ENCODE assay signal across 20 cellular contexts in genomic region chr3:39136533-39137434, GRCh38. TPM values are rescaled to one million over a fixed set of nuclear protein-coding genes. Genes with fewer than 3 reads are reported as not detected.
DNase-seq lines count a peak whose midpoint lies in the region; ATAC-seq and TF ChIP-seq lines count a peak whose summit lies in the region.
"Had no signal": no experiment of that assay in that cellular context is flagged by ENCODE, and none has a peak within 500 bp of the region (broad histone marks: within the 10 kb centered on the region; RNA-seq: fewer than 3 reads in every experiment).

No MANE protein-coding gene starts in this region.

- no peaks in the 10 kb centered on the region for H3K36me3 ChIP-seq in GM23338 (ENCODE audit: insufficient read depth)
- H3K36me3 ChIP-seq in brain microvascular endothelial cell (replicated peaks) = peaks cover 18% of the 10 kb centered on the region

- no peaks in the 10 kb centered on the region for H3K4me1 ChIP-seq in GM23338 (ENCODE audit: insufficient read depth)

- H3K27me3 ChIP-seq in GM23338 (ENCODE audit: insufficient read depth) (no peaks in the 10 kb centered on the region), brain microvascular endothelial cell (replicated peaks) (no peaks in the 10 kb centered on the region)
- H3K27me3 ChIP-seq: body of pancreas, upper lobe of right lung had no signal

- H3K4me2 ChIP-seq in GM23338 = no peak overlapping the region

- peak in 1 of 2 experiments; percentile 38; a peak in 2 of 4 replicates for TF ChIP-seq CTCF in GM23338 (conservative IDR thresholded peaks at IDR 0.05; ENCODE audit: low read depth in 2 of 2)
- TF ChIP-seq CTCF in brain microvascular endothelial cell (IDR thresholded peaks at IDR 0.05; ENCODE audit: low read depth, low read length, missing control alignments) = no peak

- no peaks in the 10 kb centered on the region for H4K20me1 ChIP-seq in GM23338 (replicated peaks; ENCODE audit: insufficient read depth)

- H3K4me3 Mint-ChIP-seq in GM23338 = no peak overlapping the region
- H3K4me3 Mint-ChIP-seq in T-helper 17 cell = peak overlapping the region; percentile 5
- H3K4me3 Mint-ChIP-seq: activated T-helper 1 cell treated with anti-CD3 and anti-CD28 coated beads, Interleukin-12 subunit alpha, Interleukin-12 subunit beta, Interleukin-2, Interleukin-4 antibody, amounts not matched to agents 30 ng/mL and 10 ng/mL and 1 ng/mL, durations not matched to agents 14 hours and 24 hours and 36 hours; dendritic cell treated with granulocyte-macrophage colony-stimulating factor and Interleukin-4, amounts not matched to agents 40 ng/mL and 50 ng/mL, for 4 days; nephron; stimulated activated naive CD8-positive, alpha-beta T cell treated with anti-CD3 and anti-CD28 coated beads, Interleukin-15, amount 100 ng/mL, for 72 hours had no signal

- H3K4me1 Mint-ChIP-seq in GM23338 (peaks cover 3% of the 10 kb centered on the region; the same call in 2 of the 3 replicates), T-helper 17 cell (peaks cover 31% of the 10 kb centered on the region)

- no peak overlapping the region for H3K27ac ChIP-seq in GM23338 (ENCODE audit: low read depth)
- H3K27ac ChIP-seq in brain microvascular endothelial cell = no peak overlapping the region
- H3K27ac ChIP-seq: body of pancreas, skin epidermis had no signal

- no peak overlapping the region for H2AFZ ChIP-seq in GM23338

- H3K79me2 ChIP-seq in GM23338 (replicated peaks; ENCODE audit: insufficient read depth) = no peaks in the 10 kb centered on the region

- H3K27me3 Mint-ChIP-seq in GM23338 (ENCODE audit: insufficient read depth, low read depth, poor library complexity) = peaks cover 4% of the 10 kb centered on the region
- no peaks in the 10 kb centered on the region for H3K27me3 Mint-ChIP-seq in T-helper 17 cell
- H3K27me3 Mint-ChIP-seq: dendritic cell treated with granulocyte-macrophage colony-stimulating factor and Interleukin-4, amounts not matched to agents 40 ng/mL and 50 ng/mL, for 4 days; stimulated activated naive CD8-positive, alpha-beta T cell treated with anti-CD3 and anti-CD28 coated beads, Interleukin-15, amount 100 ng/mL, for 72 hours had no signal

- DNase-seq in GM23338 (ENCODE audit: low spot score) (no peak), T-helper 17 cell (no peak), mesenteric fat pad (ENCODE audit: low spot score) (peak; percentile 85), brain microvascular endothelial cell (no peak), superior temporal gyrus (ENCODE audit: extremely low spot score) (no peak)
- DNase-seq: AML-193; mesenchymal stem cell; OCI-M1; SHP77 treated with DMSO at 0.1 percent for 48 hours; stimulated activated naive CD8-positive, alpha-beta T cell treated with anti-CD3 and anti-CD28 coated beads, Interleukin-15, amount 100 ng/mL, for 72 hours; upper lobe of right lung had no signal

- H3K36me3 Mint-ChIP-seq in GM23338 (ENCODE audit: low read depth) (no peaks in the 10 kb centered on the region), T-helper 17 cell (ENCODE audit: low read depth) (peaks cover 2% of the 10 kb centered on the region)

- ATAC-seq in GM23338 (peak; percentile 18; the same call in 2 of the 3 replicates), T-helper 17 cell (no peak), HG02885 (IDR thresholded peaks at IDR 0.05; ENCODE audit: poor library complexity, unreplicated experiment) (no peak)
- ATAC-seq: body of pancreas; stimulated activated naive CD8-positive, alpha-beta T cell treated with anti-CD3 and anti-CD28 coated beads, Interleukin-15, amount 100 ng/mL, for 72 hours; upper lobe of right lung had no signal

- H3K4me3 ChIP-seq in GM23338 (no peak overlapping the region), brain microvascular endothelial cell (ENCODE audit: low read depth, low read length) (no peak overlapping the region)
- H3K4me3 ChIP-seq: body of pancreas, skin epidermis, upper lobe of right lung had no signal

- no peaks in the 10 kb centered on the region for H3K9me2 ChIP-seq in GM23338 (ENCODE audit: insufficient read depth)

- no peaks in the 10 kb centered on the region for H3F3A ChIP-seq in GM23338 (replicated peaks; ENCODE audit: low read depth)

- in situ Hi-C loops in brain microvascular endothelial cell (cut with HindIII; ENCODE audit: low pct_ligation_motif_present, low sequenced_read_pairs) = no loop called here

- no peaks in the 10 kb centered on the region for H3K9me3 ChIP-seq in T-helper 17 cell (ENCODE audit: control insufficient read depth, low read length, poor library complexity, severe bottlenecking)
- H3K9me3 ChIP-seq: body of pancreas, upper lobe of right lung had no signal

- H3K9me3 Mint-ChIP-seq in GM23338 = no peaks in the 10 kb centered on the region
- H3K9me3 Mint-ChIP-seq: activated T-helper 1 cell treated with anti-CD3 and anti-CD28 coated beads, Interleukin-12 subunit alpha, Interleukin-12 subunit beta, Interleukin-2, Interleukin-4 antibody, amounts not matched to agents 30 ng/mL and 10 ng/mL and 1 ng/mL, durations not matched to agents 14 hours and 24 hours and 36 hours; dendritic cell treated with granulocyte-macrophage colony-stimulating factor and Interleukin-4, amounts not matched to agents 40 ng/mL and 50 ng/mL, for 4 days; nephron; stimulated activated naive CD8-positive, alpha-beta T cell treated with anti-CD3 and anti-CD28 coated beads, Interleukin-15, amount 100 ng/mL, for 72 hours had no signal

- H3K27ac Mint-ChIP-seq in GM23338 (no peak overlapping the region), T-helper 17 cell (peak overlapping the region; percentile 85)
- H3K27ac Mint-ChIP-seq: dendritic cell treated with granulocyte-macrophage colony-stimulating factor and Interleukin-4, amounts not matched to agents 40 ng/mL and 50 ng/mL, for 4 days; progenitor cell of endocrine pancreas had no signal

TF ChIP-seq in GM23338, 12 proteins besides CTCF, POLR2A, EP300 and RAD21:
- TF ChIP-seq EZH2 (IDR thresholded peaks at IDR 0.05; ENCODE audit: low read depth, unreplicated experiment) = no peak
- no peak for TF ChIP-seq ZNF331 (CRISPR knock-in tag; IDR thresholded peaks at IDR 0.05; ENCODE audit: low read depth)

RNA-seq across cellular contexts. Expression of gene CSRNP1, which starts 16.6 kb away (rescaled TPM):
- total RNA-seq in GM23338 (2014; rRNA removed; shearing (Covaris generic)) = 8.3 and 10.0 TPM in 2 replicates
- 4.7 and 4.9 TPM in 2 replicates for polyA plus RNA-seq in GM23338 (2016; fragmentation: Nextera tagmentation; extraction: Ambion mirVana)
- total RNA-seq in T-helper 17 cell = 100 to 1,000 TPM; 356 to 408 TPM
- 130 TPM for total RNA-seq in mesenteric fat pad

RNA-seq across cellular contexts. Expression of gene TTC21A, which starts 29.3 kb away (rescaled TPM):
- total RNA-seq in GM23338 (2014; rRNA removed; shearing (Covaris generic)) = 2.0 and 2.1 TPM in 2 replicates
- 1.8 and 2.5 TPM in 2 replicates for polyA plus RNA-seq in GM23338 (2016; fragmentation: Nextera tagmentation; extraction: Ambion mirVana)
- 10 to 100 TPM in 1 of 2 donors, 1 to 10 TPM in 1; 3.5 to 12.3 TPM for total RNA-seq in T-helper 17 cell
- total RNA-seq in mesenteric fat pad = 3.1 TPM

RNA-seq across cellular contexts. Expression of gene GORASP1, which starts 29.4 kb away (rescaled TPM):
- total RNA-seq in GM23338 (2014; rRNA removed; shearing (Covaris generic)) = 32.7 and 38.3 TPM in 2 replicates
- 8.5 and 10.3 TPM in 2 replicates for polyA plus RNA-seq in GM23338 (2016; fragmentation: Nextera tagmentation; extraction: Ambion mirVana)
- 10 to 100 TPM; 29.2 to 40.1 TPM for total RNA-seq in T-helper 17 cell
- total RNA-seq in mesenteric fat pad = 58.7 TPM

RNA-seq across cellular contexts. Expression of gene XIRP1, which starts 55.6 kb away (rescaled TPM):
- not detected in 2 replicates for total RNA-seq in GM23338 (2014; rRNA removed; shearing (Covaris generic))
- polyA plus RNA-seq in GM23338 (2016; fragmentation: Nextera tagmentation; extraction: Ambion mirVana) = 0.03 TPM in 1 of 2 replicates, not detected in the other
- not detected for total RNA-seq in T-helper 17 cell
- 0.10 TPM for total RNA-seq in mesenteric fat pad
- total RNA-seq: body of pancreas, fibroblast of villous mesenchyme, progenitor cell of endocrine pancreas, upper lobe of right lung had no signal
- polyA plus RNA-seq: keratinocyte had no signal

Comparison
In these comparisons a context has a peak if more than half of its experiments do, and no peak if none do; other contexts are left out.
1. RNA of gene CSRNP1, which starts 16.6 kb away (total RNA-seq): 356 to 408 TPM in T-helper 17 cell and 130 TPM in mesenteric fat pad (single experiment); 8.3 to 10.0 TPM in GM23338; every median in the first group is over 10 times any median in the second.